Comparison of ENCODE assay signal across 17 cellular contexts in genomic region chr6:110560239-110561015, GRCh38.
DNase-seq lines count a peak whose midpoint lies in the region; ATAC-seq and TF ChIP-seq lines count a peak whose summit lies in the region.
"Had no signal": no experiment of that assay in that cellular context is flagged by ENCODE, and none has a peak within 500 bp of the region (broad histone marks: within the 10 kb centered on the region; RNA-seq: fewer than 3 reads in every experiment).

No MANE protein-coding gene starts in this region.

- CTCF ChIA-PET in activated B cell treated with CpG ODN at 0.5 μM for 24 hours (lab: Charles Lee), result interaction anchor here (0.6 kb wide), 1 partner anchor 30 kb away, joined by 3 read pairs; no protein-coding TSS in a partner anchor

- no peaks in the 10 kb centered on the region for H3K36me3 Mint-ChIP-seq in activated B cell treated with CpG ODN at 0.5 μM for 24 hours (ENCODE audit: low read depth)
- H3K36me3 Mint-ChIP-seq in activated T-helper 2 cell treated with anti-CD3 and anti-CD28 coated beads, Interferon-gamma antibody, Interleukin-2, Interleukin-4, amounts not matched to agents 10 μg/mL and 5 μg/mL and 100 μg/mL, durations not matched to agents 14 hours and 24 hours and 36 hours (ENCODE audit: low read depth), result no peaks in the 10 kb centered on the region

- DNase-seq in stimulated activated naive CD8-positive, alpha-beta T cell treated with anti-CD3 and anti-CD28 coated beads, Interleukin-15, amount 100 ng/mL, for 72 hours, result no peak
- no peak for DNase-seq in stimulated activated naive CD8-positive, alpha-beta T cell treated with anti-CD3 and anti-CD28 coated beads, Interleukin-15, Interleukin-2, amounts not matched to agents 100 U/mL and 50 U/mL, for 24 hours
- DNase-seq in activated B cell treated with CpG ODN at 0.5 μM for 24 hours (no peak), caudate nucleus (lab: John Stamatoyannopoulos, UW) (no peak)
- DNase-seq in activated T-helper 2 cell treated with anti-CD3 and anti-CD28 coated beads, Interferon-gamma antibody, Interleukin-2, Interleukin-4, amounts not matched to agents 10 μg/mL and 5 μg/mL and 100 μg/mL, durations not matched to agents 14 hours and 24 hours and 36 hours (ENCODE audit: low spot score), result no peak
- DNase-seq: AML-193, erythroblast, GDM1, heart left ventricle, left cardiac atrium, NCI-H2171 treated with DMSO at 0.1 percent for 48 hours, stomach had no signal

- no peak overlapping the region for H3K4me3 Mint-ChIP-seq in stimulated activated naive CD8-positive, alpha-beta T cell treated with anti-CD3 and anti-CD28 coated beads, Interleukin-15, amount 100 ng/mL, for 72 hours
- peak overlapping the region; percentile 33 for H3K4me3 Mint-ChIP-seq in activated B cell treated with CpG ODN at 0.5 μM for 24 hours
- H3K4me3 Mint-ChIP-seq in activated T-helper 2 cell treated with anti-CD3 and anti-CD28 coated beads, Interferon-gamma antibody, Interleukin-2, Interleukin-4, amounts not matched to agents 10 μg/mL and 5 μg/mL and 100 μg/mL, durations not matched to agents 14 hours and 24 hours and 36 hours (ENCODE audit: low read depth), result no peak overlapping the region

- TF ChIP-seq CTCF in activated B cell treated with CpG ODN at 0.5 μM for 24 hours (IDR thresholded peaks at IDR 0.05), result no peak

- H3K27ac ChIP-seq in caudate nucleus (ENCODE audit: low read depth, low read length), result no peak overlapping the region
- H3K27ac ChIP-seq: stomach had no signal

- no peaks in the 10 kb centered on the region for H3K27me3 Mint-ChIP-seq in stimulated activated naive CD8-positive, alpha-beta T cell treated with anti-CD3 and anti-CD28 coated beads, Interleukin-15, amount 100 ng/mL, for 72 hours
- no peaks in the 10 kb centered on the region for H3K27me3 Mint-ChIP-seq in activated B cell treated with CpG ODN at 0.5 μM for 24 hours
- H3K27me3 Mint-ChIP-seq in activated T-helper 2 cell treated with anti-CD3 and anti-CD28 coated beads, Interferon-gamma antibody, Interleukin-2, Interleukin-4, amounts not matched to agents 10 μg/mL and 5 μg/mL and 100 μg/mL, durations not matched to agents 14 hours and 24 hours and 36 hours (ENCODE audit: low read depth), result no peaks in the 10 kb centered on the region

- H3K9me3 Mint-ChIP-seq in stimulated activated naive CD8-positive, alpha-beta T cell treated with anti-CD3 and anti-CD28 coated beads, Interleukin-15, amount 100 ng/mL, for 72 hours, result peaks cover 11 to 12% of the 10 kb centered on the region in 2 donors
- no peaks in the 10 kb centered on the region for H3K9me3 Mint-ChIP-seq in activated B cell treated with CpG ODN at 0.5 μM for 24 hours
- peaks cover 17% of the 10 kb centered on the region for H3K9me3 Mint-ChIP-seq in activated T-helper 2 cell treated with anti-CD3 and anti-CD28 coated beads, Interferon-gamma antibody, Interleukin-2, Interleukin-4, amounts not matched to agents 10 μg/mL and 5 μg/mL and 100 μg/mL, durations not matched to agents 14 hours and 24 hours and 36 hours

- peak; percentile 39 for ATAC-seq in stimulated activated naive CD8-positive, alpha-beta T cell treated with anti-CD3 and anti-CD28 coated beads, Interleukin-15, amount 100 ng/mL, for 72 hours
- no peak for ATAC-seq in stimulated activated naive CD8-positive, alpha-beta T cell treated with anti-CD3 and anti-CD28 coated beads, Interleukin-15, Interleukin-2, amounts not matched to agents 100 U/mL and 50 U/mL, for 24 hours
- ATAC-seq in HG03139 (IDR thresholded peaks at IDR 0.05; ENCODE audit: unreplicated experiment), result peak; percentile 58
- ATAC-seq in activated B cell treated with CpG ODN at 0.5 μM for 24 hours (ENCODE audit: low read depth), result peak; percentile 28
- ATAC-seq in GM21526 (IDR thresholded peaks at IDR 0.05; ENCODE audit: low FRiP score, unreplicated experiment), result no peak
- ATAC-seq in esophagus mucosa, result no peak
- ATAC-seq: heart left ventricle, left cardiac atrium, SK-N-SH treated with all-trans-retinoic acid at 6 μM for 48 hours had no signal

- intact Hi-C loops in activated B cell treated with CpG ODN at 0.5 μM for 24 hours (cut with micrococcal nuclease), result no loop called here
- intact Hi-C loops in activated T-helper 2 cell treated with anti-CD3 and anti-CD28 coated beads, Interferon-gamma antibody, Interleukin-2, Interleukin-4, amounts not matched to agents 10 μg/mL and 5 μg/mL and 100 μg/mL, durations not matched to agents 14 hours and 24 hours and 36 hours (cut with micrococcal nuclease), result no loop called here

- H3K27ac Mint-ChIP-seq in stimulated activated naive CD8-positive, alpha-beta T cell treated with anti-CD3 and anti-CD28 coated beads, Interleukin-15, amount 100 ng/mL, for 72 hours, result no peak overlapping the region
- H3K27ac Mint-ChIP-seq in activated B cell treated with CpG ODN at 0.5 μM for 24 hours, result peak overlapping the region; percentile 57
- no peak overlapping the region for H3K27ac Mint-ChIP-seq in activated T-helper 2 cell treated with anti-CD3 and anti-CD28 coated beads, Interferon-gamma antibody, Interleukin-2, Interleukin-4, amounts not matched to agents 10 μg/mL and 5 μg/mL and 100 μg/mL, durations not matched to agents 14 hours and 24 hours and 36 hours
- H3K27ac Mint-ChIP-seq: activated naive CD4-positive, alpha-beta T cell treated with anti-CD3 and anti-CD28 coated beads, Interleukin-2, amount 50 U/mL, for 72 hours had no signal

- POLR2A ChIA-PET in activated B cell treated with CpG ODN at 0.5 μM for 24 hours (lab: Charles Lee), result no interaction called here

- peaks cover 12% of the 10 kb centered on the region for H3K4me1 Mint-ChIP-seq in stimulated activated naive CD8-positive, alpha-beta T cell treated with anti-CD3 and anti-CD28 coated beads, Interleukin-15, amount 100 ng/mL, for 72 hours
- peaks cover 36% of the 10 kb centered on the region for H3K4me1 Mint-ChIP-seq in activated B cell treated with CpG ODN at 0.5 μM for 24 hours
- peaks cover 19% of the 10 kb centered on the region for H3K4me1 Mint-ChIP-seq in activated T-helper 2 cell treated with anti-CD3 and anti-CD28 coated beads, Interferon-gamma antibody, Interleukin-2, Interleukin-4, amounts not matched to agents 10 μg/mL and 5 μg/mL and 100 μg/mL, durations not matched to agents 14 hours and 24 hours and 36 hours (ENCODE audit: low read depth)

Comparison
In these comparisons a context has a peak if more than half of its experiments do, and no peak if none do; other contexts are left out.
1. ATAC-seq: peak in stimulated activated naive CD8-positive, alpha-beta T cell treated with anti-CD3 and anti-CD28 coated beads, Interleukin-15, amount 100 ng/mL, for 72 hours (single experiment), HG03139 (single experiment) and activated B cell treated with CpG ODN at 0.5 μM for 24 hours (single experiment); none in stimulated activated naive CD8-positive, alpha-beta T cell treated with anti-CD3 and anti-CD28 coated beads, Interleukin-15, Interleukin-2, amounts not matched to agents 100 U/mL and 50 U/mL, for 24 hours (single experiment), GM21526 (single experiment) and esophagus mucosa (single experiment).